2 cellular contexts compared by ENCODE assay signal in the genomic region with DNA sequence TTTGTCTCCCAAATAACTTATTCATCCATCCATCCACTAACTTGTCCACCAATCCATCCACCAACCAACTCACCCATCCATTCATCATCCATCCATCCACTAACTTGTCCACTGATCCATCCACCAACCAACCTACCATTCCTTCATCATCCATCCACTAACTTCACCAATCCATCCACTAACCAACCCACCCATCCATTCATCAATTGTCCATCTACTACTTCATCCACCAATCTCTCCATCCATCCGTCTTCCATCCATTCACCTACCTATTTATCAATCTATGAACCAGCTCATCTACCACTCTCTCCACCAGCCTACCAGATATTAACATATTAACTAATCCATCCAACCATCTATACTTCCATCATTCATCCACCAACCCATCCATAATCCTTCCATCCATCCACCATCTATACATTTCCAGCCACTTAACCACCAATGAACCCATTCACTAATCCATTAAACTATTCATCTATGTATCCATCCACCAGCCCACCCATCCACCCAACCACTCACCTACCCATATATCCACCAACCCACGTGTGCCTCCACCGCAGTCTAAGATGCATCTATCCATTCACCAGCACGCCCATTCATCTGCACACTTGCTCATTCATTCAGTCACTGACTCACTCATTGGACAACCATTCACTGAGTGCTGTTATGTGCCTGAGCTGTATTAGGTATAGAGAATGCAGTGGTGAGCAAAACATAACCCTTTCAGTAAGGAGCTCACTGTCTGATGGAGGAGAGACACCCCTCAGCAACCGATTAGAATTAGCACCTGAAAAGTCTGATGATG.
TF ChIP-seq lines count a peak whose summit lies in the region.

No MANE protein-coding gene starts in this region.

TF ChIP-seq in IMR-90, 13 proteins besides CTCF, POLR2A, EP300 and RAD21:
- TF ChIP-seq CEBPB (IDR thresholded peaks at IDR 0.05; ENCODE audit: low read depth, low read length) (no peak), BHLHE40 (IDR thresholded peaks at IDR 0.05; ENCODE audit: low read depth, low read length) (no peak), RFX5 (IDR thresholded peaks at IDR 0.05; ENCODE audit: low read depth, low read length) (no peak), FOS (IDR thresholded peaks at IDR 0.05; ENCODE audit: low read depth, low read length) (no peak), MAFK (IDR thresholded peaks at IDR 0.05; ENCODE audit: low read depth, low read length) (no peak), CHD1 (IDR thresholded peaks at IDR 0.05; ENCODE audit: low read depth, low read length) (no peak), MAZ (IDR thresholded peaks at IDR 0.05; ENCODE audit: borderline replicate concordance, low read depth, low read length) (no peak), SMC3 (IDR thresholded peaks at IDR 0.05; ENCODE audit: low read depth, low read length) (no peak), RCOR1 (IDR thresholded peaks at IDR 0.05; ENCODE audit: insufficient replicate concordance, low read length) (no peak), MXI1 (IDR thresholded peaks at IDR 0.05; ENCODE audit: borderline replicate concordance, low read depth, low read length) (no peak), NFE2L2 (IDR thresholded peaks at IDR 0.05; ENCODE audit: low read depth, low read length) (no peak)
- TF ChIP-seq, protein P1, sequence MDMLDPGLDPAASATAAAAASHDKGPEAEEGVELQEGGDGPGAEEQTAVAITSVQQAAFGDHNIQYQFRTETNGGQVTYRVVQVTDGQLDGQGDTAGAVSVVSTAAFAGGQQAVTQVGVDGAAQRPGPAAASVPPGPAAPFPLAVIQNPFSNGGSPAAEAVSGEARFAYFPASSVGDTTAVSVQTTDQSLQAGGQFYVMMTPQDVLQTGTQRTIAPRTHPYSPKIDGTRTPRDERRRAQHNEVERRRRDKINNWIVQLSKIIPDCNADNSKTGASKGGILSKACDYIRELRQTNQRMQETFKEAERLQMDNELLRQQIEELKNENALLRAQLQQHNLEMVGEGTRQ (IDR thresholded peaks at IDR 0.05; ENCODE audit: low read depth, low read length) = no peak
- TF ChIP-seq, protein P2, sequence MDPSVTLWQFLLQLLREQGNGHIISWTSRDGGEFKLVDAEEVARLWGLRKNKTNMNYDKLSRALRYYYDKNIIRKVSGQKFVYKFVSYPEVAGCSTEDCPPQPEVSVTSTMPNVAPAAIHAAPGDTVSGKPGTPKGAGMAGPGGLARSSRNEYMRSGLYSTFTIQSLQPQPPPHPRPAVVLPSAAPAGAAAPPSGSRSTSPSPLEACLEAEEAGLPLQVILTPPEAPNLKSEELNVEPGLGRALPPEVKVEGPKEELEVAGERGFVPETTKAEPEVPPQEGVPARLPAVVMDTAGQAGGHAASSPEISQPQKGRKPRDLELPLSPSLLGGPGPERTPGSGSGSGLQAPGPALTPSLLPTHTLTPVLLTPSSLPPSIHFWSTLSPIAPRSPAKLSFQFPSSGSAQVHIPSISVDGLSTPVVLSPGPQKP (IDR thresholded peaks at IDR 0.05; ENCODE audit: borderline replicate concordance, low read depth, low read length) = no peak

TF ChIP-seq in H1, 55 proteins besides CTCF, POLR2A, EP300 and RAD21:
- TF ChIP-seq BCL11A (IDR thresholded peaks at IDR 0.05; ENCODE audit: low read depth in 2 of 2, low read length in 2 of 2) = no peak
- no peak for TF ChIP-seq BRCA1 (IDR thresholded peaks at IDR 0.05; ENCODE audit: low read depth, low read length)
- no peak for TF ChIP-seq HDAC6 (IDR thresholded peaks at IDR 0.05; ENCODE audit: low read depth, low read length)
- no peak for TF ChIP-seq MAFK (IDR thresholded peaks at IDR 0.05; ENCODE audit: low read depth, low read length)
- TF ChIP-seq CBX5 (IDR thresholded peaks at IDR 0.05; ENCODE audit: low read depth, low read length) = no peak
- TF ChIP-seq GTF2F1 (IDR thresholded peaks at IDR 0.05; ENCODE audit: borderline replicate concordance, low read depth, low read length) = no peak
- TF ChIP-seq KDM5A (IDR thresholded peaks at IDR 0.05; ENCODE audit: low read length) = no peak
- TF ChIP-seq ZNF274 (IDR thresholded peaks at IDR 0.05; ENCODE audit: borderline replicate concordance, extremely low read depth, low read length) = no peak
- no peak for TF ChIP-seq EZH2 (IDR thresholded peaks at IDR 0.05; ENCODE audit: low read depth, low read length, severe bottlenecking)
- TF ChIP-seq, protein P3, sequence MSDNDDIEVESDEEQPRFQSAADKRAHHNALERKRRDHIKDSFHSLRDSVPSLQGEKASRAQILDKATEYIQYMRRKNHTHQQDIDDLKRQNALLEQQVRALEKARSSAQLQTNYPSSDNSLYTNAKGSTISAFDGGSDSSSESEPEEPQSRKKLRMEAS (IDR thresholded peaks at IDR 0.05) = no peak
- no peak for TF ChIP-seq EGR1 (IDR thresholded peaks at IDR 0.05; ENCODE audit: borderline replicate concordance, low read depth, low read length)
- no peak for TF ChIP-seq PHF8 (conservative IDR thresholded peaks at IDR 0.05; ENCODE audit: low read depth, low read length)
- no peak for TF ChIP-seq SIRT6 (IDR thresholded peaks at IDR 0.05; ENCODE audit: low read length)
- TF ChIP-seq NRF1 (IDR thresholded peaks at IDR 0.05; ENCODE audit: low read depth, low read length) = no peak
- TF ChIP-seq SP4 (IDR thresholded peaks at IDR 0.05; ENCODE audit: low read length) = no peak
- TF ChIP-seq SP2 (IDR thresholded peaks at IDR 0.05; ENCODE audit: low read length) = no peak
- TF ChIP-seq KDM4A (IDR thresholded peaks at IDR 0.05; ENCODE audit: low read depth, low read length, severe bottlenecking) = no peak
- TF ChIP-seq JUND (IDR thresholded peaks at IDR 0.05; ENCODE audit: low read length) = no peak
- TF ChIP-seq TBP (IDR thresholded peaks at IDR 0.05; ENCODE audit: low read depth, low read length) = no peak
